In the genomic region with DNA sequence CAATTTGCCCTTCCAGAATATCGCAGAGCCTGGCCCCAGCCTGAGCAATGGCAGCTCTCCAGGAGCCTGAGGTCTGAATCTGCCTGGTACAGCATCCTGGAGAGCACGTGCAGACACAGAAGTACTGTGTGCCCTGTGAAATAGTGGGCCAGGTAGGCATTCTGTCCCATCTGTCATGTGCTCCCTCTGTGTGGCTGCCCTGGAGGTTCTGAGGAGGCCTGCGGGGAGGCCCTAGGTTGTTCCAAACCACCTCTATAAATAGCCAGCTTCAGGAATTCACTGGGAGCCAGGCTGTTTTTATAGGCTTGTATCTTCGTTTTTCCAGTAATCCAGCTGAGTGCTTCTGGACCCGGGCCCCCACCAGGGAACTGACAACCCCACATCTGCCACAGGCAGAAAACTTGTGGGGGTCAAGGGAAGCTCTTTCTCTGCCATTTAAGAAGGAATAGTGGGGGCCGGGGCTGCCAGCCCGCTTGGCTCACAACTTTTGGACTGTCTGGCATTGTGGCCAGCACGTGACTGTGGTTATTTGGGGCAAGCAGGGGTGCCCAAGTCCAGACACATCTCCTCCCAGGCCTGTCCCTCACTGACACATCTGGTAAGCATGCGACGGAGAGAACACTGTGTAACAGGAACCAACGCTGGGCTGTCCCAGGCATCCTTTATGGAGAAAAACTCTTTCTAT, we compare ENCODE assay signal across 9 cellular contexts.
DNase-seq lines count a peak whose midpoint lies in the region; ATAC-seq and TF ChIP-seq lines count a peak whose summit lies in the region.
"Had no signal": no experiment of that assay in that cellular context is flagged by ENCODE, and none has a peak within 500 bp of the region (broad histone marks: within the 10 kb centered on the region; RNA-seq: fewer than 3 reads in every experiment).

No MANE protein-coding gene starts in this region.

- H3K9ac ChIP-seq in H9 (ENCODE audit: extremely low read depth, insufficient read length, low read length) (no peak overlapping the region), mammary epithelial cell (ENCODE audit: insufficient read depth, low read length) (peak overlapping the region; percentile 15), stomach smooth muscle (ENCODE audit: low read length in 2 of 2) (peak overlapping the region in 1 of 2 donors; percentile 47)

- no TSS peak for BruUV-seq in mammary epithelial cell (replicated peaks; lab: Mats Ljungman, UMichigan)

- H3K4me2 ChIP-seq in H9 (ENCODE audit: insufficient read depth, insufficient read length, low read length) (no peak overlapping the region), mammary epithelial cell (ENCODE audit: insufficient read depth, low read depth, low read length) (peak overlapping the region; percentile 51)

- no peak overlapping the region for H4K8ac ChIP-seq in H9 (replicated peaks; ENCODE audit: insufficient read length, low read depth, low read length)

- dilution Hi-C loops in mammary epithelial cell (cut with HindIII; ENCODE audit: low sequenced_read_pairs): no loop called here

- H3K79me1 ChIP-seq in H9 (ENCODE audit: insufficient read depth, low read depth, low read length, poor library complexity, severe bottlenecking): no peaks in the 10 kb centered on the region

- H3K36me3 ChIP-seq in mammary epithelial cell (ENCODE audit: insufficient read depth, low read length) (no peaks in the 10 kb centered on the region), stomach smooth muscle (ENCODE audit: control insufficient read depth in 2 of 2, insufficient read depth in 2 of 2, low read length in 2 of 2) (no peaks in the 10 kb centered on the region)

- H3K36me3 Mint-ChIP-seq in H9 (ENCODE audit: insufficient read depth in 1 of 3, low read depth in 3 of 3): no peaks in the 10 kb centered on the region
- no peaks in the 10 kb centered on the region for H3K36me3 Mint-ChIP-seq in endothelial cell (ENCODE audit: low read depth, unreplicated experiment)
- H3K36me3 Mint-ChIP-seq in activated CD4-positive, alpha-beta T cell treated with anti-CD3 and anti-CD28 coated beads for 36 hours (ENCODE audit: low read depth): no peaks in the 10 kb centered on the region

- H2AK5ac ChIP-seq in H9 (ENCODE audit: insufficient read length, low read length): no peak overlapping the region

- no peak overlapping the region for H3K4ac ChIP-seq in H9 (ENCODE audit: low read depth, low read length)

- no peak overlapping the region for H2BK120ac ChIP-seq in H9 (ENCODE audit: low read depth, low read length, poor library complexity, severe bottlenecking)

- no peak overlapping the region for H3K14ac ChIP-seq in H9 (ENCODE audit: insufficient read depth, low read length)

- H4K5ac ChIP-seq in H9 (ENCODE audit: insufficient read length, low read depth, low read length): no peak overlapping the region

- H3K27me3 ChIP-seq in H9 (ENCODE audit: insufficient read depth, low read length) (no peaks in the 10 kb centered on the region), mammary epithelial cell (ENCODE audit: insufficient read depth, low read length) (no peaks in the 10 kb centered on the region), stomach smooth muscle (ENCODE audit: control insufficient read depth in 1 of 2, insufficient read depth in 2 of 2, low read length in 2 of 2) (no peaks in the 10 kb centered on the region)

- H3K23ac ChIP-seq in H9 (ENCODE audit: insufficient read length, low read depth, low read length): no peak overlapping the region

- no peak overlapping the region for H2BK12ac ChIP-seq in H9 (ENCODE audit: insufficient read length, low read depth, low read length)

- DNase-seq in H9: peak; percentile 25
- peak; percentile 80 for DNase-seq in mammary epithelial cell
- peak; percentile 31 for DNase-seq in iris pigment epithelial cell (ENCODE audit: low read depth)
- DNase-seq in endothelial cell (ENCODE audit: low spot score): no peak
- no peak for DNase-seq in NCI-H1694 treated with DMSO at 0.1 percent for 48 hours (lab: John Stamatoyannopoulos, UW)
- no peak for DNase-seq in activated CD4-positive, alpha-beta T cell treated with anti-CD3 and anti-CD28 coated beads for 36 hours

- TF ChIP-seq CTCF in H9 (conservative IDR thresholded peaks at IDR 0.05) (no peak), mammary epithelial cell (conservative IDR thresholded peaks at IDR 0.05 in 1 of 2, IDR thresholded peaks at IDR 0.05 in 1 of 2; ENCODE audit: extremely low read depth in 1 of 2, insufficient read depth in 1 of 2, low read depth in 1 of 2, low read length in 2 of 2) (no peak), endothelial cell (IDR thresholded peaks at IDR 0.05; ENCODE audit: unreplicated experiment) (no peak)

- H3K23me2 ChIP-seq in H9 (ENCODE audit: insufficient read length, low read depth, low read length, poor library complexity, severe bottlenecking): no peaks in the 10 kb centered on the region

- no peaks in the 10 kb centered on the region for H3K9me3 Mint-ChIP-seq in H9
- no peaks in the 10 kb centered on the region for H3K9me3 Mint-ChIP-seq in endothelial cell (ENCODE audit: unreplicated experiment)
- no peaks in the 10 kb centered on the region for H3K9me3 Mint-ChIP-seq in activated CD4-positive, alpha-beta T cell treated with anti-CD3 and anti-CD28 coated beads for 36 hours (ENCODE audit: low read depth)

- H4K91ac ChIP-seq in H9 (ENCODE audit: insufficient read length, low read depth, low read length): no peak overlapping the region

- ATAC-seq in GM19035 (IDR thresholded peaks at IDR 0.05; ENCODE audit: unreplicated experiment): no peak
- no peak for ATAC-seq in activated CD4-positive, alpha-beta T cell treated with anti-CD3 and anti-CD28 coated beads for 36 hours
- ATAC-seq: Panc1 had no signal

- intact Hi-C loops in mammary epithelial cell (cut with micrococcal nuclease): no loop called here
- intact Hi-C loops in activated CD4-positive, alpha-beta T cell treated with anti-CD3 and anti-CD28 coated beads for 36 hours (cut with DNase I, micrococcal nuclease): no loop called here

- H3K4me1 Mint-ChIP-seq in H9 (peaks cover 0 to 12% of the 10 kb centered on the region in 2 experiments; a peak in 2 of 4 replicates), endothelial cell (ENCODE audit: unreplicated experiment) (no peaks in the 10 kb centered on the region)
- H3K4me1 Mint-ChIP-seq in activated CD4-positive, alpha-beta T cell treated with anti-CD3 and anti-CD28 coated beads for 36 hours: no peaks in the 10 kb centered on the region

- no peak overlapping the region for H2BK15ac ChIP-seq in H9 (ENCODE audit: low read depth, low read length)

- no peak overlapping the region; a peak in 1 of 7 replicates for H3K27ac Mint-ChIP-seq in H9
- H3K27ac Mint-ChIP-seq in endothelial cell (ENCODE audit: unreplicated experiment): no peak overlapping the region
- H3K27ac Mint-ChIP-seq in activated CD4-positive, alpha-beta T cell treated with anti-CD3 and anti-CD28 coated beads for 36 hours: no peak overlapping the region

- no CpG with 5 or more reads among the region's 11 CpGs for WGBS in H9 (ENCODE audit: extremely low coverage, insufficient read length, low lambda C conversion rate)
- 4% methylated on average over 11 of the region's 11 CpGs for WGBS in mammary epithelial cell (ENCODE audit: low coverage, missing lambda C conversion rate)

- no peak overlapping the region for H3K4me3 ChIP-seq in mammary epithelial cell (replicated peaks in 1 of 3; ENCODE audit: insufficient read depth in 1 of 3, low read depth in 2 of 3, low read length in 3 of 3)
- H3K4me3 ChIP-seq in stomach smooth muscle (ENCODE audit: low read length in 2 of 2): peak overlapping the region in 1 of 2 donors; percentile 29

- H3K9me3 ChIP-seq in H9 (ENCODE audit: control insufficient read depth, low read depth, low read length) (no peaks in the 10 kb centered on the region), mammary epithelial cell (replicated peaks; ENCODE audit: insufficient read depth, low read length) (no peaks in the 10 kb centered on the region), stomach smooth muscle (ENCODE audit: control insufficient read depth in 2 of 2, low read length in 2 of 2) (no peaks in the 10 kb centered on the region)

- no peak overlapping the region for H3K4me3 Mint-ChIP-seq in H9
- no peak overlapping the region for H3K4me3 Mint-ChIP-seq in endothelial cell (ENCODE audit: unreplicated experiment)
- H3K4me3 Mint-ChIP-seq in activated CD4-positive, alpha-beta T cell treated with anti-CD3 and anti-CD28 coated beads for 36 hours: no peak overlapping the region

- no peak overlapping the region for H2BK20ac ChIP-seq in H9 (ENCODE audit: low read depth, low read length, poor library complexity, severe bottlenecking)

- H3K56ac ChIP-seq in H9 (ENCODE audit: insufficient read length, low read depth, low read length): no peak overlapping the region

- no peak overlapping the region for H3K18ac ChIP-seq in H9 (ENCODE audit: insufficient read length, low read depth, low read length)

- in situ Hi-C loops in mammary epithelial cell (cut with MboI; ENCODE audit: low sequenced_read_pairs in 2 of 2): no loop called here

- H3K4me1 ChIP-seq in H9 (ENCODE audit: insufficient read depth, low read length): no peaks in the 10 kb centered on the region
- H3K4me1 ChIP-seq in mammary epithelial cell (ENCODE audit: insufficient read depth, low read length): peaks cover 24% of the 10 kb centered on the region
- H3K4me1 ChIP-seq in stomach smooth muscle (ENCODE audit: control insufficient read depth, insufficient read depth, low read length): peaks cover 31% of the 10 kb centered on the region

- H2AFZ ChIP-seq in H9 (ENCODE audit: low read length) (no peak overlapping the region), mammary epithelial cell (ENCODE audit: low read depth, low read length) (peak overlapping the region; percentile 74)

- H3K79me2 ChIP-seq in H9 (ENCODE audit: insufficient read depth, low read length) (no peaks in the 10 kb centered on the region), mammary epithelial cell (ENCODE audit: insufficient read depth, low read length) (no peaks in the 10 kb centered on the region)

- no peak overlapping the region for H3K27ac ChIP-seq in H9 (ENCODE audit: insufficient read length, low read depth, low read length)
- H3K27ac ChIP-seq in mammary epithelial cell (ENCODE audit: insufficient read depth, low read depth, low read length): peak overlapping the region; percentile 25
- peak overlapping the region; percentile 90 for H3K27ac ChIP-seq in stomach smooth muscle (ENCODE audit: low read length)

- no peak overlapping the region for H3T11ph ChIP-seq in H9 (ENCODE audit: low read length)

- H2BK5ac ChIP-seq in H9 (ENCODE audit: insufficient read length, low read length): no peak overlapping the region

- H3K27me3 Mint-ChIP-seq in H9 (ENCODE audit: low read depth) (peaks cover 8% of the 10 kb centered on the region), endothelial cell (ENCODE audit: unreplicated experiment) (peaks cover 5% of the 10 kb centered on the region)
- no peaks in the 10 kb centered on the region for H3K27me3 Mint-ChIP-seq in activated CD4-positive, alpha-beta T cell treated with anti-CD3 and anti-CD28 coated beads for 36 hours

- CTCF ChIA-PET in mammary epithelial cell (lab: Charles Lee; ENCODE audit: low non-redundant PET): no interaction called here
- CTCF ChIA-PET in activated CD4-positive, alpha-beta T cell treated with anti-CD3 and anti-CD28 coated beads for 36 hours (lab: Charles Lee): interaction anchor here (0.6 kb wide), 1 partner anchor 15 kb away, joined by 3 read pairs; no protein-coding TSS in a partner anchor

- POLR2A ChIA-PET in activated CD4-positive, alpha-beta T cell treated with anti-CD3 and anti-CD28 coated beads for 36 hours (lab: Charles Lee): interaction anchor here (1.0 kb wide), 1 partner anchor 65 kb away, joined by 3 read pairs; no protein-coding TSS in a partner anchor

- H4K20me1 ChIP-seq in H9 (ENCODE audit: control insufficient read depth, insufficient read depth, insufficient read length) (no peaks in the 10 kb centered on the region), mammary epithelial cell (ENCODE audit: insufficient read depth, low read length) (no peaks in the 10 kb centered on the region)

Comparison
In these comparisons a context has a peak if more than half of its experiments do, and no peak if none do; other contexts are left out.
1. DNase-seq: peak in H9 (single experiment), mammary epithelial cell (single experiment) and iris pigment epithelial cell (single experiment); none in endothelial cell (single experiment), NCI-H1694 treated with DMSO at 0.1 percent for 48 hours (single experiment) and activated CD4-positive, alpha-beta T cell treated with anti-CD3 and anti-CD28 coated beads for 36 hours (single experiment).